Comparison of ENCODE assay signal across 15 cellular contexts in genomic region chr3:57036952-57037351, GRCh38. TPM values are rescaled to one million over a fixed set of nuclear protein-coding genes. Genes with fewer than 3 reads are reported as not detected.
DNase-seq lines count a peak whose midpoint lies in the region; ATAC-seq, FAIRE-seq and TF ChIP-seq lines count a peak whose summit lies in the region.
"Had no signal": no experiment of that assay in that cellular context is flagged by ENCODE, and none has a peak within 500 bp of the region (broad histone marks: within the 10 kb centered on the region; RNA-seq: fewer than 3 reads in every experiment).

No MANE protein-coding gene starts in this region.

- FAIRE-seq in pancreas (lab: Jason Lieb, UNC) = no peak
- FAIRE-seq: H54 had no signal

- no peak overlapping the region for H3K4me3 ChIP-seq in right atrium auricular region
- H3K4me3 ChIP-seq in heart right ventricle = no peak overlapping the region
- no peak overlapping the region for H3K4me3 ChIP-seq in rectal smooth muscle tissue (ENCODE audit: low read length)
- H3K4me3 ChIP-seq in mesenchymal stem cell (ENCODE audit: insufficient read depth in 1 of 2, low read depth in 1 of 2, low read length in 2 of 2) = no peak overlapping the region
- no peak overlapping the region for H3K4me3 ChIP-seq in pancreas
- H3K4me3 ChIP-seq: BLaER1 treated with 17β-estradiol and CSF1 and Interleukin-3, amounts not matched to agents 10 nM and 100 nM; GM23248 had no signal

- H3K4me2 ChIP-seq in mesenchymal stem cell (ENCODE audit: low read length, poor library complexity, severe bottlenecking) = no peak overlapping the region
- H3K4me2 ChIP-seq: BLaER1 treated with 17β-estradiol and CSF1 and Interleukin-3, amounts not matched to agents 10 nM and 100 nM had no signal

- no peak overlapping the region for H3K14ac ChIP-seq in mesenchymal stem cell (ENCODE audit: low read length in 2 of 2)

- H4K91ac ChIP-seq in mesenchymal stem cell (ENCODE audit: low read length) = no peak overlapping the region

- intact Hi-C loops in Right ventricle myocardium inferior (cut with DNase I) (no loop called here), heart right ventricle (cut with DNase I) (loop anchor here in 1 of 10 donors (2.0 kb wide), 1 partner anchor 40 kb away; no protein-coding TSS in a partner anchor), pancreas (cut with DNase I) (no loop called here)

- H2BK120ac ChIP-seq in mesenchymal stem cell (ENCODE audit: low read depth, low read length) = no peak overlapping the region

- H3K4me1 ChIP-seq in right atrium auricular region (peaks cover 0 to 16% of the 10 kb centered on the region in 2 donors), heart right ventricle (peaks cover 3 to 24% (median 11%) of the 10 kb centered on the region in 9 donors), rectal smooth muscle tissue (ENCODE audit: control insufficient read depth, insufficient read depth, low read length) (peaks cover 13% of the 10 kb centered on the region), mesenchymal stem cell (ENCODE audit: control insufficient read depth, insufficient read depth, low read depth, low read length) (no peaks in the 10 kb centered on the region), pancreas (no peaks in the 10 kb centered on the region)

- TF ChIP-seq CTCF in right atrium auricular region (IDR thresholded peaks at IDR 0.05) = no peak
- no peak for TF ChIP-seq CTCF in heart right ventricle (IDR thresholded peaks at IDR 0.05)
- TF ChIP-seq CTCF in pancreas (IDR thresholded peaks at IDR 0.05) = no peak

- no peak overlapping the region for H2BK15ac ChIP-seq in mesenchymal stem cell (ENCODE audit: low read depth, poor library complexity, severe bottlenecking)

- DNase-seq in Right ventricle myocardium inferior (ENCODE audit: missing footprints) (no peak), right atrium auricular region (ENCODE audit: low spot score) (no peak), heart right ventricle (peak in 1 of 2 donors; percentile 42), mesenchymal stem cell (no peak), pancreas (no peak)
- no peak for DNase-seq in stimulated activated naive CD4-positive, alpha-beta T cell treated with Interleukin-2 at 50 U/mL for 16 hours (lab: John Stamatoyannopoulos, UW)
- DNase-seq: 8988T; CD4-positive, CD25-positive, alpha-beta regulatory T cell; DMS53; GF-D8; GM23248 had no signal

- H2BK12ac ChIP-seq in mesenchymal stem cell (ENCODE audit: low read length in 2 of 2) = no peak overlapping the region

- no peak overlapping the region for H4K8ac ChIP-seq in mesenchymal stem cell (ENCODE audit: low read length)

- H3K27ac ChIP-seq in right atrium auricular region (peak overlapping the region in 1 of 2 donors; percentile 5), heart right ventricle (peak overlapping the region in 4 of 10 donors; percentile 21 to 60 (median 48)), rectal smooth muscle tissue (ENCODE audit: low read depth, low read length) (peak overlapping the region; percentile 52), mesenchymal stem cell (ENCODE audit: low read length, poor library complexity, severe bottlenecking) (no peak overlapping the region), pancreas (no peak overlapping the region)
- H3K27ac ChIP-seq: BLaER1 treated with 17β-estradiol and CSF1 and Interleukin-3, amounts not matched to agents 10 nM and 100 nM; GM23248 had no signal

- no peak overlapping the region for H2BK5ac ChIP-seq in mesenchymal stem cell (ENCODE audit: low read depth, low read length, poor library complexity, severe bottlenecking)

- no peaks in the 10 kb centered on the region for H3K9me3 ChIP-seq in right atrium auricular region
- H3K9me3 ChIP-seq in heart right ventricle = no peaks in the 10 kb centered on the region
- H3K9me3 ChIP-seq in mesenchymal stem cell (ENCODE audit: control insufficient read depth, low read length) = no peaks in the 10 kb centered on the region
- no peaks in the 10 kb centered on the region for H3K9me3 ChIP-seq in pancreas
- H3K9me3 ChIP-seq: BLaER1 treated with 17β-estradiol and CSF1 and Interleukin-3, amounts not matched to agents 10 nM and 100 nM had no signal

- H2AFZ ChIP-seq in mesenchymal stem cell (ENCODE audit: low read depth, low read length) = no peak overlapping the region
- H2AFZ ChIP-seq: GM23248 had no signal

- ATAC-seq in Right ventricle myocardium inferior = peak; percentile 42
- peak; percentile 46 to 85 (median 76) for ATAC-seq in heart right ventricle
- no peak for ATAC-seq in pancreas
- ATAC-seq: HCT116 had no signal

- WGBS in heart right ventricle, 2 donors = 52 to 64% methylated on average over 5 of the region's 5 CpGs
- 79% methylated on average over 5 of the region's 5 CpGs for WGBS in mesenchymal stem cell
- WGBS in pancreas, 2 donors = 87 to 89% methylated on average over 5 of the region's 5 CpGs

- no peaks in the 10 kb centered on the region for H3K27me3 ChIP-seq in right atrium auricular region
- H3K27me3 ChIP-seq in heart right ventricle = no peaks in the 10 kb centered on the region
- H3K27me3 ChIP-seq in rectal smooth muscle tissue (ENCODE audit: control insufficient read depth, insufficient read depth, low read length) = no peaks in the 10 kb centered on the region
- H3K27me3 ChIP-seq in mesenchymal stem cell (ENCODE audit: control insufficient read depth in 1 of 2, insufficient read depth in 1 of 2, low read length in 2 of 2) = peaks cover 0 to 18% of the 10 kb centered on the region in 2 experiments
- no peaks in the 10 kb centered on the region for H3K27me3 ChIP-seq in pancreas
- H3K27me3 ChIP-seq: BLaER1 treated with 17β-estradiol and CSF1 and Interleukin-3, amounts not matched to agents 10 nM and 100 nM had no signal

- no peak overlapping the region for H2AK5ac ChIP-seq in mesenchymal stem cell (ENCODE audit: low read length, severe bottlenecking)

- no peaks in the 10 kb centered on the region for H3K79me1 ChIP-seq in mesenchymal stem cell (replicated peaks; ENCODE audit: low read length, poor library complexity, severe bottlenecking)

- H3K23ac ChIP-seq in mesenchymal stem cell (ENCODE audit: low read length in 2 of 2) = peak overlapping the region in 1 of 2 experiments; percentile 61

- H3K4ac ChIP-seq in mesenchymal stem cell (ENCODE audit: low read depth in 1 of 2, low read length in 2 of 2) = no peak overlapping the region

- H3K36me3 ChIP-seq in right atrium auricular region (no peaks in the 10 kb centered on the region), heart right ventricle (no peaks in the 10 kb centered on the region), rectal smooth muscle tissue (ENCODE audit: control insufficient read depth, insufficient read depth, low read length) (no peaks in the 10 kb centered on the region), mesenchymal stem cell (ENCODE audit: control insufficient read depth in 1 of 2, insufficient read depth in 2 of 2, low read depth in 1 of 2, low read length in 2 of 2) (peaks cover 0 to 18% of the 10 kb centered on the region in 2 experiments), pancreas (no peaks in the 10 kb centered on the region)
- H3K36me3 ChIP-seq: BLaER1 treated with 17β-estradiol and CSF1 and Interleukin-3, amounts not matched to agents 10 nM and 100 nM had no signal

- H3K9ac ChIP-seq in rectal smooth muscle tissue (ENCODE audit: low read length) (no peak overlapping the region), mesenchymal stem cell (ENCODE audit: low read length) (no peak overlapping the region)
- H3K9ac ChIP-seq: BLaER1 treated with 17β-estradiol and CSF1 and Interleukin-3, amounts not matched to agents 10 nM and 100 nM; GM23248 had no signal

- H3K18ac ChIP-seq in mesenchymal stem cell (ENCODE audit: low read depth in 1 of 2, low read length in 2 of 2) = no peak overlapping the region

RNA-seq across cellular contexts. Expression of gene SPATA12, which starts 23.5 kb away (rescaled TPM):
- not detected for total RNA-seq in Right ventricle myocardium inferior
- not detected for total RNA-seq in right atrium auricular region
- total RNA-seq in heart right ventricle = not detected
- not detected for polyA plus RNA-seq in heart right ventricle
- polyA plus RNA-seq in mesenchymal stem cell (2013, experiment 1 of 2) = not detected
- 0.03 TPM for polyA plus RNA-seq in mesenchymal stem cell (2013, experiment 2 of 2)
- under 1 TPM in 2 of 6 donors, not detected in 4; 0.06 to 0.12 TPM for total RNA-seq in pancreas
- not detected for polyA plus RNA-seq in pancreas
- total RNA-seq: CD4-positive, CD25-positive, alpha-beta regulatory T cell; GM23248 had no signal
- polyA plus RNA-seq: CD4-positive, CD25-positive, alpha-beta regulatory T cell; GM23248 had no signal

Comparison
In these comparisons a context has a peak if more than half of its experiments do, and no peak if none do; other contexts are left out.
1. ATAC-seq: peak in Right ventricle myocardium inferior (single experiment) and heart right ventricle (8 of 8); none in pancreas (0 of 4).